12 cellular contexts compared by ENCODE assay signal in the genomic region with DNA sequence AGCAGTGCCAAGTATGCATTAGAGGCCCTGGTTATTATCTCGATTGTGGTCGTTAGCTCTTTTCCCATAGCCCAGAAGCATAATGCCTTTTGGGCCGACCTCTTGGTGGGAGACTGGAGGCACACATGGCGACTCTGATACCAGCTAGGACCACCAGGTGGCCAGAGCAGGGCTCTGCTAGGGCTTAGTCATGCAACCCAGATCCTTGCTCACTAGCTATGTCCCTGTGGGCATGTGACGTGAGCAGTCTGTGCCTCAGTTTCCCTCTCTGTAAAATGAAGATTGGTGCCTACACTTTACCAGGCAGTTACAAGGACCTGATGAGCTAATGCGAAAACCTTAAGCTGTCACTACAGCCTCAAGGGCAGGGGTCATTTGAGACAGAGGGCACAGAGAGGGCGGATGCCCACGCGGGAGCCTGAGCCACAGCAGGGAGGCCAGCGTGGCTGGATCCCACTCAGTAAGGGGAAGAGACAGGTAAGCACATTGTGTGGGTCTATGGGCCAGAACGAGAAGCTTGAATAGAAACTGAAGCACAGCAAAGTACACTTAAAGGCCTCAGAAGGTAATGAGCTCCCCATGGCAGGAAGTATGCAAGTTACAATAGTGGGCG. TPM values are rescaled to one million over a fixed set of nuclear protein-coding genes. Genes with fewer than 3 reads are reported as not detected.
A peak's percentile ranks its signal among the peaks of the same experiment; 100 is the strongest.
DNase-seq lines count a peak whose midpoint lies in the region; TF ChIP-seq lines count a peak whose summit lies in the region.
"Had no signal": no experiment of that assay in that cellular context is flagged by ENCODE, and none has a peak within 500 bp of the region (broad histone marks: within the 10 kb centered on the region; RNA-seq: fewer than 3 reads in every experiment).

No MANE protein-coding gene starts in this region.

- no peaks in the 10 kb centered on the region for H3K79me2 ChIP-seq in osteoblast (ENCODE audit: insufficient read depth, low read length)

- CTCF ChIA-PET in Calu3 (lab: Charles Lee) = no interaction called here

- no peaks in the 10 kb centered on the region for H3K36me3 ChIP-seq in osteoblast (ENCODE audit: insufficient read depth, low read length)

- no TSS peak for BruUV-seq in Calu3 (replicated peaks; lab: Mats Ljungman, UMichigan)

- H3K27me3 Mint-ChIP-seq in Calu3 (ENCODE audit: unreplicated experiment) = no peaks in the 10 kb centered on the region
- H3K27me3 Mint-ChIP-seq: activated naive CD4-positive, alpha-beta T cell treated with anti-CD3 and anti-CD28 coated beads, Interleukin-2, amount 50 U/mL, for 24 hours had no signal

- TF ChIP-seq CTCF in Calu3 (IDR thresholded peaks at IDR 0.05; ENCODE audit: unreplicated experiment) (peak; percentile 30), osteoblast (IDR thresholded peaks at IDR 0.05; ENCODE audit: extremely low read depth, low read depth, low read length) (peak; percentile 17)

- H3K4me2 ChIP-seq in osteoblast (ENCODE audit: insufficient read depth, low read length) = no peak overlapping the region

- H3K9me3 ChIP-seq in osteoblast (ENCODE audit: low read depth, low read length) = no peaks in the 10 kb centered on the region

- no peaks in the 10 kb centered on the region for H3K27me3 ChIP-seq in osteoblast (ENCODE audit: insufficient read depth, low read length)

- no peaks in the 10 kb centered on the region for H3K9me3 Mint-ChIP-seq in Calu3 (ENCODE audit: low read depth, unreplicated experiment)
- H3K9me3 Mint-ChIP-seq: activated naive CD4-positive, alpha-beta T cell treated with anti-CD3 and anti-CD28 coated beads, Interleukin-2, amount 50 U/mL, for 24 hours; IgD-negative memory B cell had no signal

- H3K4me1 Mint-ChIP-seq in Calu3 (ENCODE audit: low read depth, unreplicated experiment) = no peaks in the 10 kb centered on the region
- H3K4me1 Mint-ChIP-seq: activated naive CD4-positive, alpha-beta T cell treated with anti-CD3 and anti-CD28 coated beads, Interleukin-2, amount 50 U/mL, for 24 hours had no signal

- no peak overlapping the region for H3K27ac Mint-ChIP-seq in Calu3 (ENCODE audit: unreplicated experiment)
- H3K27ac Mint-ChIP-seq: activated naive CD4-positive, alpha-beta T cell treated with anti-CD3 and anti-CD28 coated beads, Interleukin-2, amount 50 U/mL, for 24 hours; IgD-negative memory B cell had no signal

- no peak overlapping the region for H3K4me3 Mint-ChIP-seq in Calu3 (ENCODE audit: low read depth, unreplicated experiment)
- H3K4me3 Mint-ChIP-seq: activated naive CD4-positive, alpha-beta T cell treated with anti-CD3 and anti-CD28 coated beads, Interleukin-2, amount 50 U/mL, for 24 hours; IgD-negative memory B cell had no signal

- H4K20me1 ChIP-seq in osteoblast (ENCODE audit: insufficient read depth, low read length) = no peaks in the 10 kb centered on the region

- no peaks in the 10 kb centered on the region for H3K36me3 Mint-ChIP-seq in Calu3 (ENCODE audit: insufficient read depth, unreplicated experiment)
- H3K36me3 Mint-ChIP-seq: activated naive CD4-positive, alpha-beta T cell treated with anti-CD3 and anti-CD28 coated beads, Interleukin-2, amount 50 U/mL, for 24 hours; IgD-negative memory B cell had no signal

- no peak overlapping the region for H2AFZ ChIP-seq in osteoblast (ENCODE audit: low read length)

- H3K27ac ChIP-seq in osteoblast (ENCODE audit: low read depth, low read length) = no peak overlapping the region

- H3K4me1 ChIP-seq in osteoblast (ENCODE audit: insufficient read depth, low read length) = no peaks in the 10 kb centered on the region

- DNase-seq in Calu3 = no peak
- peak; percentile 35 for DNase-seq in HT1080 (ENCODE audit: low read depth)
- DNase-seq in dermis microvascular lymphatic vessel endothelial cell (ENCODE audit: low read depth in 2 of 2) = peak; percentile 2 to 18
- peak; percentile 82 for DNase-seq in osteoblast (ENCODE audit: insufficient read length, low spot score, missing footprints)
- DNase-seq in HuH-7.5 (ENCODE audit: low spot score) = no peak
- no peak for DNase-seq in retina
- no peak for DNase-seq in HPDE6-E6E7 (ENCODE audit: extremely low spot score)
- no peak for DNase-seq in activated naive CD4-positive, alpha-beta T cell treated with anti-CD3 and anti-CD28 coated beads, Interleukin-2, amount 50 U/mL, for 16 hours
- DNase-seq: DMS53 had no signal

- no peak overlapping the region for H3K4me3 ChIP-seq in osteoblast (ENCODE audit: insufficient read depth, low read length)

- intact Hi-C loops in Calu3 (cut with micrococcal nuclease; ENCODE audit: unreplicated experiment) = no loop called here

RNA-seq across cellular contexts. Expression of gene KLF15, which starts 8.8 kb away (rescaled TPM):
- total RNA-seq in Calu3 (2022) (8.2 and 10.6 TPM in 2 replicates), dermis microvascular lymphatic vessel endothelial cell (1.7 and 5.8 TPM in 2 replicates), osteoblast (4.3 and 4.4 TPM in 2 replicates)
- 0.13 and 0.20 TPM in 2 replicates for total RNA-seq in HT1080 (2014; rRNA removed; shearing (Covaris generic))
- polyA plus RNA-seq in HT1080 (2015; cell fraction: cytosol; rRNA removed) = 0.57 and 0.80 TPM in 2 replicates
- 0.98 and 1.00 TPM in 2 replicates for polyA plus RNA-seq in HT1080 (2015; cell fraction: nucleus; rRNA removed)
- polyA plus RNA-seq: IgD-negative memory B cell had no signal

RNA-seq across cellular contexts. Expression of gene CFAP100, which starts 46.3 kb away (rescaled TPM):
- total RNA-seq in Calu3 (2022) = not detected in 2 replicates
- total RNA-seq in HT1080 (2014; rRNA removed; shearing (Covaris generic)) = not detected in 2 replicates
- polyA plus RNA-seq in HT1080 (2015; cell fraction: cytosol; rRNA removed) = 0.08 TPM in 1 of 2 replicates, not detected in the other
- not detected in 2 replicates for polyA plus RNA-seq in HT1080 (2015; cell fraction: nucleus; rRNA removed)
- total RNA-seq in dermis microvascular lymphatic vessel endothelial cell = not detected in 2 replicates
- not detected in 2 replicates for total RNA-seq in osteoblast
- total RNA-seq: lower leg skin had no signal
- polyA plus RNA-seq: IgD-negative memory B cell had no signal

Comparison
In these comparisons a context has a peak if more than half of its experiments do, and no peak if none do; other contexts are left out.
1. DNase-seq: peak in HT1080 (single experiment), dermis microvascular lymphatic vessel endothelial cell (2 of 2) and osteoblast (single experiment); none in Calu3 (single experiment), HuH-7.5 (single experiment), retina (single experiment), HPDE6-E6E7 (single experiment) and activated naive CD4-positive, alpha-beta T cell treated with anti-CD3 and anti-CD28 coated beads, Interleukin-2, amount 50 U/mL, for 16 hours (single experiment).